18 cellular contexts compared by ENCODE assay signal in the genomic region with DNA sequence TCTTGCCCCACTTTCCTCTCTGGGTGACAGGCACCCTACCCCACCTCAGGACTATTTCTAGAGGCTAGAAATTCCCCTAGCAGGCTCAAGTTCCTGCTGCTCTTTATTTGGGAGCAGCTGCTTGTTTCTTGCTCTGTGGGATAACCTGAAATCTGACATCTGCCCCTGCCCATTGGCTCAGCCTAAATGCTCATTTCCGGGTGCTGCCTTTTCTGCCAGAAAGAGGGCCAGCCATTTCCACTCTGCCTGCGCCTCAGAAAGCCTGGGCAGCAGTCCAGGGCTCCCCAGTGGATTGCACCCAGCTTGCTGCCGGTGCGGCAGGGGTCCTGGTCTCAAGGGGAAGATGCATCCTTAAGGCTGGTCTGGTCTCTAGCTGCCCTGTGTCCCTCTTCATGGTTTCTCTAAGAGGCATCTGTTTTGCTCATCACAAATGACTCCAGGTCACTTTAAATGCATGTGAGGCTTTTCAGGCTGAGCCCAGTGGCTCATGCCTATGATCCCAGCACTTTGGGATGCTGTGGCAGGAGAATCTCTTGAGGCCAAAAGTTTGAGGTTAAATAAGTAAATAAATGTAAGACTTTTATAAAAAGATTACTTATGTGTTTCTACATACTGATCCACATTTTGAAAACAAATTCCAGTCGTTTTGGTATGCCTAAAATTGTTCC. TPM values are rescaled to one million over a fixed set of nuclear protein-coding genes. Genes with fewer than 3 reads are reported as not detected.
DNase-seq lines count a peak whose midpoint lies in the region; ATAC-seq and TF ChIP-seq lines count a peak whose summit lies in the region.
"Had no signal": no experiment of that assay in that cellular context is flagged by ENCODE, and none has a peak within 500 bp of the region (broad histone marks: within the 10 kb centered on the region; RNA-seq: fewer than 3 reads in every experiment).

No MANE protein-coding gene starts in this region.

- H3K4me3 ChIP-seq in AG09309 (ENCODE audit: control insufficient read depth, low read depth, low read length) (no peak overlapping the region), brain microvascular endothelial cell (ENCODE audit: low read depth, low read length) (no peak overlapping the region), kidney epithelial cell (ENCODE audit: low read depth, low read length) (no peak overlapping the region)
- H3K4me3 ChIP-seq in naive thymus-derived CD4-positive, alpha-beta T cell (ENCODE audit: low read length) = no peak overlapping the region
- H3K4me3 ChIP-seq: esophagus muscularis mucosa had no signal

- in situ Hi-C loops in brain microvascular endothelial cell (cut with HindIII; ENCODE audit: low pct_ligation_motif_present, low sequenced_read_pairs) = no loop called here

- H3K27me3 Mint-ChIP-seq in naive thymus-derived CD4-positive, alpha-beta T cell = peaks cover 0 to 19% (median 0%) of the 10 kb centered on the region in 5 donors

- no peaks in the 10 kb centered on the region for H3K9me3 ChIP-seq in naive thymus-derived CD4-positive, alpha-beta T cell (ENCODE audit: control insufficient read depth in 2 of 3, low read length in 3 of 3)
- H3K9me3 ChIP-seq: esophagus muscularis mucosa had no signal

- H3K4me3 Mint-ChIP-seq in naive thymus-derived CD4-positive, alpha-beta T cell = no peak overlapping the region
- H3K4me3 Mint-ChIP-seq: CD14-positive monocyte; stimulated activated memory B cell treated with anti-CD40 and anti-IgM and Interleukin-4, amounts not matched to agents 10 μg/mL and 1 μg/mL and 100 μg/mL, for 72 hours had no signal

- H3K27ac Mint-ChIP-seq in naive thymus-derived CD4-positive, alpha-beta T cell = no peak overlapping the region
- H3K27ac Mint-ChIP-seq: CD14-positive monocyte; stimulated activated memory B cell treated with anti-CD40 and anti-IgM and Interleukin-4, amounts not matched to agents 10 μg/mL and 1 μg/mL and 100 μg/mL, for 72 hours had no signal

- H3K36me3 Mint-ChIP-seq in naive thymus-derived CD4-positive, alpha-beta T cell = no peaks in the 10 kb centered on the region
- H3K36me3 Mint-ChIP-seq: CD14-positive monocyte; stimulated activated memory B cell treated with anti-CD40 and anti-IgM and Interleukin-4, amounts not matched to agents 10 μg/mL and 1 μg/mL and 100 μg/mL, for 72 hours had no signal

- H3K27me3 ChIP-seq in brain microvascular endothelial cell (replicated peaks) (no peaks in the 10 kb centered on the region), kidney epithelial cell (ENCODE audit: control insufficient read depth, insufficient read depth, low read length) (no peaks in the 10 kb centered on the region)
- H3K27me3 ChIP-seq in naive thymus-derived CD4-positive, alpha-beta T cell (ENCODE audit: control insufficient read depth in 2 of 2, insufficient read depth in 2 of 2, low read length in 2 of 2) = no peaks in the 10 kb centered on the region

- DNase-seq in AG09309 (ENCODE audit: low read depth) (peak; percentile 84), LHCN-M2 (ENCODE audit: low read depth) (peak; percentile 97), brain microvascular endothelial cell (peak; percentile 89), kidney epithelial cell (ENCODE audit: low read depth) (peak; percentile 38), 8988T (no peak), NOMO-1 treated with DMSO at 0.1 percent for 48 hours (lab: John Stamatoyannopoulos, UW; ENCODE audit: unreplicated experiment) (no peak)
- DNase-seq in naive thymus-derived CD4-positive, alpha-beta T cell = no peak
- DNase-seq: activated gamma-delta T cell; cerebellar nuclear complex; GF-D8; NCI-H1436 treated with DMSO at 0.1 percent for 48 hours; NCI-H526; stimulated activated CD4-positive, alpha-beta T cell treated with anti-CD3 and anti-CD28 coated beads, Interleukin-4, amount 100 ng/mL, for 24 hours had no signal

- TF ChIP-seq CTCF in AG09309 (IDR thresholded peaks at IDR 0.05; ENCODE audit: control insufficient read depth, insufficient read depth, low read depth, low read length, missing control alignments) = no peak
- TF ChIP-seq CTCF in brain microvascular endothelial cell (IDR thresholded peaks at IDR 0.05; ENCODE audit: low read depth, low read length, missing control alignments) = no peak
- TF ChIP-seq CTCF in kidney epithelial cell (IDR thresholded peaks at IDR 0.05; ENCODE audit: insufficient read depth, low read length, poor library complexity, severe bottlenecking) = no peak

- CTCF ChIA-PET in naive thymus-derived CD4-positive, alpha-beta T cell (lab: Charles Lee) = no interaction called here

- POLR2A ChIA-PET in naive thymus-derived CD4-positive, alpha-beta T cell (lab: Charles Lee) = no interaction called here

- H3K9me3 Mint-ChIP-seq in naive thymus-derived CD4-positive, alpha-beta T cell = no peaks in the 10 kb centered on the region
- H3K9me3 Mint-ChIP-seq: CD14-positive monocyte; stimulated activated memory B cell treated with anti-CD40 and anti-IgM and Interleukin-4, amounts not matched to agents 10 μg/mL and 1 μg/mL and 100 μg/mL, for 72 hours had no signal

- peak overlapping the region; percentile 41 for H3K27ac ChIP-seq in brain microvascular endothelial cell
- H3K27ac ChIP-seq in naive thymus-derived CD4-positive, alpha-beta T cell (ENCODE audit: low read depth, low read length) = no peak overlapping the region
- H3K27ac ChIP-seq: esophagus muscularis mucosa had no signal

- ATAC-seq in GM18870 (IDR thresholded peaks at IDR 0.05; ENCODE audit: unreplicated experiment) = no peak
- no peak for ATAC-seq in naive thymus-derived CD4-positive, alpha-beta T cell
- ATAC-seq: HCT116; stimulated activated memory B cell treated with anti-CD40 and anti-IgM and Interleukin-4, amounts not matched to agents 10 μg/mL and 1 μg/mL and 100 μg/mL, for 72 hours had no signal

- no peaks in the 10 kb centered on the region for H3K36me3 ChIP-seq in brain microvascular endothelial cell (replicated peaks)
- H3K36me3 ChIP-seq in kidney epithelial cell (ENCODE audit: control insufficient read depth, insufficient read depth, low read length) = no peaks in the 10 kb centered on the region
- no peaks in the 10 kb centered on the region for H3K36me3 ChIP-seq in naive thymus-derived CD4-positive, alpha-beta T cell (ENCODE audit: control insufficient read depth in 2 of 3, insufficient read depth in 3 of 3, low read length in 3 of 3)
- H3K36me3 ChIP-seq: esophagus muscularis mucosa had no signal

- H3K4me1 Mint-ChIP-seq in naive thymus-derived CD4-positive, alpha-beta T cell = peaks cover 0 to 4% (median 0%) of the 10 kb centered on the region in 7 donors
- H3K4me1 Mint-ChIP-seq: CD14-positive monocyte; stimulated activated memory B cell treated with anti-CD40 and anti-IgM and Interleukin-4, amounts not matched to agents 10 μg/mL and 1 μg/mL and 100 μg/mL, for 72 hours had no signal

- no peaks in the 10 kb centered on the region for H3K4me1 ChIP-seq in naive thymus-derived CD4-positive, alpha-beta T cell (ENCODE audit: control insufficient read depth in 2 of 2, insufficient read depth in 2 of 2, low read length in 2 of 2)
- H3K4me1 ChIP-seq: esophagus muscularis mucosa had no signal

- intact Hi-C loops in naive thymus-derived CD4-positive, alpha-beta T cell (cut with micrococcal nuclease) = no loop called here

RNA-seq across cellular contexts. Expression of a gene that starts 10.3 kb away (rescaled TPM):
- total RNA-seq in LHCN-M2 (2014; rRNA removed) (0.23 and 0.45 TPM in 2 replicates), kidney epithelial cell (not detected in 2 replicates)
- 0.04 TPM for polyA plus RNA-seq in LHCN-M2 (2012)
- not detected for total RNA-seq in naive thymus-derived CD4-positive, alpha-beta T cell
- not detected for polyA plus RNA-seq in naive thymus-derived CD4-positive, alpha-beta T cell
- total RNA-seq: esophagus muscularis mucosa had no signal
- polyA plus RNA-seq: CD14-positive monocyte had no signal

RNA-seq across cellular contexts. Expression of a gene that starts 21.5 kb away (rescaled TPM):
- total RNA-seq in LHCN-M2 (2014; rRNA removed) = 21.7 and 23.0 TPM in 2 replicates
- polyA plus RNA-seq in LHCN-M2 (2012) = 17.4 TPM
- 5.2 and 6.9 TPM in 2 replicates for total RNA-seq in kidney epithelial cell
- total RNA-seq in naive thymus-derived CD4-positive, alpha-beta T cell = under 1 TPM in 2 of 5 experiments, not detected in 3; 0.19 to 0.29 TPM
- polyA plus RNA-seq in naive thymus-derived CD4-positive, alpha-beta T cell = not detected
- polyA plus RNA-seq: CD14-positive monocyte had no signal

RNA-seq across cellular contexts. Expression of a gene that starts 39.8 kb away (rescaled TPM):
- total RNA-seq in LHCN-M2 (2014; rRNA removed) (0.06 and 0.13 TPM in 2 replicates), kidney epithelial cell (1.4 and 1.8 TPM in 2 replicates)
- polyA plus RNA-seq in LHCN-M2 (2012) = 0.02 TPM
- total RNA-seq in naive thymus-derived CD4-positive, alpha-beta T cell = not detected
- polyA plus RNA-seq in naive thymus-derived CD4-positive, alpha-beta T cell = not detected
- polyA plus RNA-seq: CD14-positive monocyte had no signal

RNA-seq across cellular contexts. Expression of a gene that starts 53.1 kb away (rescaled TPM):
- total RNA-seq in LHCN-M2 (2014; rRNA removed) (52.4 and 57.6 TPM in 2 replicates), kidney epithelial cell (36.6 and 41.4 TPM in 2 replicates)
- polyA plus RNA-seq in LHCN-M2 (2012) = 56.9 TPM
- 10 to 100 TPM; 25.9 to 47.1 (median 34.0) TPM for total RNA-seq in naive thymus-derived CD4-positive, alpha-beta T cell
- polyA plus RNA-seq in naive thymus-derived CD4-positive, alpha-beta T cell = 10 to 100 TPM; 61.7 to 62.3 TPM

Comparison
In these comparisons a context has a peak if more than half of its experiments do, and no peak if none do; other contexts are left out.
1. DNase-seq: peak in AG09309 (single experiment), LHCN-M2 (single experiment), brain microvascular endothelial cell (single experiment) and kidney epithelial cell (single experiment); none in naive thymus-derived CD4-positive, alpha-beta T cell (0 of 9), 8988T (single experiment) and NOMO-1 treated with DMSO at 0.1 percent for 48 hours (single experiment).